Comparison of ENCODE assay signal across 1 cellular context in the genomic region with DNA sequence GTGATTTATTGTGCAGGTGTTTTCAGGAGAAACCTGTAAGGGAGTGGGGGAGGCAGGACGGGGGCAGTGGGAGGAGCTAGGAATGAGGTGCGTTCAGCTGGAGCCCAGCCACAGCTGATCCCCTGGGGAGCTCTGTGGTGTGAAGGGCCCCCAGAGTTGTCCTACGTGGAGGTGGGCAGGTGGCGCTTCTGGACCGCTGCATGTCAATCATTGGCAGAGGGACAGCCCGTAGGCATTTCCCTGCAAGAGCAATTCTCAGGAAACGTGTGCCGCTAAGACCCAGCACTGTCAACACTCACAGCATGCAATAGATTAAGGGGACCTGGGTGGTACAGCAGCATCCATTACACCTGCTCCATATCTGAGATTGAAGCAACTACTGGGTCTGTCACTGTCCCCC.
TF ChIP-seq lines count a peak whose summit lies in the region.

No MANE protein-coding gene starts in this region.

TF ChIP-seq in GM12878, 131 proteins besides CTCF, POLR2A, EP300 and RAD21 (continued from another document):
- TF ChIP-seq, protein P1, sequence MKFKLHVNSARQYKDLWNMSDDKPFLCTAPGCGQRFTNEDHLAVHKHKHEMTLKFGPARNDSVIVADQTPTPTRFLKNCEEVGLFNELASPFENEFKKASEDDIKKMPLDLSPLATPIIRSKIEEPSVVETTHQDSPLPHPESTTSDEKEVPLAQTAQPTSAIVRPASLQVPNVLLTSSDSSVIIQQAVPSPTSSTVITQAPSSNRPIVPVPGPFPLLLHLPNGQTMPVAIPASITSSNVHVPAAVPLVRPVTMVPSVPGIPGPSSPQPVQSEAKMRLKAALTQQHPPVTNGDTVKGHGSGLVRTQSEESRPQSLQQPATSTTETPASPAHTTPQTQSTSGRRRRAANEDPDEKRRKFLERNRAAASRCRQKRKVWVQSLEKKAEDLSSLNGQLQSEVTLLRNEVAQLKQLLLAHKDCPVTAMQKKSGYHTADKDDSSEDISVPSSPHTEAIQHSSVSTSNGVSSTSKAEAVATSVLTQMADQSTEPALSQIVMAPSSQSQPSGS (IDR thresholded peaks at IDR 0.05; ENCODE audit: low read length), result no peak
